1 cellular context compared by ENCODE assay signal in the genomic region with DNA sequence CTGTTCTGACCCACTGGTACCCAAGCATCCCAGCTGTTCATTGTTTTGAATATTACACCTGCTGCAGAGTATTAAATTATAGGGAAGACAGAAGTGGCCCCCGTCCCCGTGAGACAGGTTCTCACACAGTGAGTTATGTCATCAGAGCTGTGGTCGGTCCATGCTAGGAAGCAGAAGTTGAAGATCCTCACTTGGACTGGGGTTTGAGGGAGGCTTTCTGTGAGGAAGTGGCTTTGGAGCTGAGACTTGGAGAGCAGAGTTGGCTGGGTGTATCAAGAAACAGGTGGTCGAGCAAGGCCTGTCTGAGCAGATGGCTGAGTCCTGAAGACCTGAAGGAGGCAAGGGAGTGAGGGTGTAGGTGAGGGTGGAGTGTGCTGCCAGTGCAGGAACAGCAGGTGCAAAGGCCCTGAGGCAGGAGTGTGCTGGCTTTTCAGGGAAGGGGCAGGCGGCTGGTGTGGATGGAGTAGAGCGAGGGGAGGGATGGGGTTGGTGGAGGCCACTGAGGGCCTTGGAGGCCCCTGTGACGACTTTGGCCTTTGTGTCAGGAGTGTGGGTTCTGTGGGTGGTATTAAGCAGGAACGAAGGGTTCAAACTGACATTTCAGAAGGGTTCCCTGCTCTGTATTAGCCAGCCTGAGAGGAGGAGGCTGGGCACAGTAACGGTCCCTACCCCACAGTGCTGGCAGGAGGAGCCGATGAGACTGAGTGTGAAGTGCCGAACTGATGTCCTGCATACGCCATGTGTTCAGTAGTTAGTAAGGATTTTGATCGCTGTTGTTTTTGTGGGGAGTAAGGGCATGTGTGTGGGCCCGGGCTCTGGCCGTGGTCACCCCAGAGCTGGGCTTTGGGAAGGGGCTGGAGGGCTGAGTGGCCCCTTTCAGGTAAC.
TF ChIP-seq lines count a peak whose summit lies in the region.

No MANE protein-coding gene starts in this region.

TF ChIP-seq in GM12878, 131 proteins besides CTCF, POLR2A, EP300 and RAD21 (continues in another document):
- TF ChIP-seq NFIC (IDR thresholded peaks at IDR 0.05; ENCODE audit: low read depth, low read length) = no peak
- TF ChIP-seq KDM1A (IDR thresholded peaks at IDR 0.05; ENCODE audit: borderline replicate concordance) = no peak
- no peak for TF ChIP-seq MLLT1 (IDR thresholded peaks at IDR 0.05)
- no peak for TF ChIP-seq RAD51 (IDR thresholded peaks at IDR 0.05)
- TF ChIP-seq ZZZ3 (IDR thresholded peaks at IDR 0.05; ENCODE audit: control insufficient read depth, insufficient read length, low read depth) = no peak
- TF ChIP-seq HDGF (IDR thresholded peaks at IDR 0.05) = 0 out of 2 replicates have a peak, but pooled peaks have one; percentile 46
- TF ChIP-seq BCL3 (IDR thresholded peaks at IDR 0.05; ENCODE audit: borderline replicate concordance, insufficient read depth, low read depth, low read length, poor library complexity, severe bottlenecking) = no peak
- TF ChIP-seq BMI1 (IDR thresholded peaks at IDR 0.05; ENCODE audit: borderline replicate concordance) = no peak
- TF ChIP-seq NR2C2 (IDR thresholded peaks at IDR 0.05; ENCODE audit: borderline replicate concordance, control insufficient read depth, insufficient read length, low read depth) = no peak
- TF ChIP-seq HDAC2 (IDR thresholded peaks at IDR 0.05) = no peak
- TF ChIP-seq RBBP5 (conservative IDR thresholded peaks at IDR 0.05) = no peak
- 0 out of 2 replicates have a peak, but pooled peaks have one; percentile 16 for TF ChIP-seq RUNX3 (IDR thresholded peaks at IDR 0.05; ENCODE audit: low read length)
- TF ChIP-seq GABPA (IDR thresholded peaks at IDR 0.05; ENCODE audit: low read depth) = no peak
- TF ChIP-seq CHD1 (IDR thresholded peaks at IDR 0.05; ENCODE audit: low read depth, low read length) = no peak
- 0 out of 2 replicates have a peak, but pooled peaks have one; percentile 34 for TF ChIP-seq TCF12 (IDR thresholded peaks at IDR 0.05; ENCODE audit: low read depth, low read length)
- TF ChIP-seq GATAD2B (conservative IDR thresholded peaks at IDR 0.05; ENCODE audit: low read depth) = no peak
- TF ChIP-seq ZNF207 (IDR thresholded peaks at IDR 0.05; ENCODE audit: borderline replicate concordance) = no peak
- TF ChIP-seq, protein P1, sequence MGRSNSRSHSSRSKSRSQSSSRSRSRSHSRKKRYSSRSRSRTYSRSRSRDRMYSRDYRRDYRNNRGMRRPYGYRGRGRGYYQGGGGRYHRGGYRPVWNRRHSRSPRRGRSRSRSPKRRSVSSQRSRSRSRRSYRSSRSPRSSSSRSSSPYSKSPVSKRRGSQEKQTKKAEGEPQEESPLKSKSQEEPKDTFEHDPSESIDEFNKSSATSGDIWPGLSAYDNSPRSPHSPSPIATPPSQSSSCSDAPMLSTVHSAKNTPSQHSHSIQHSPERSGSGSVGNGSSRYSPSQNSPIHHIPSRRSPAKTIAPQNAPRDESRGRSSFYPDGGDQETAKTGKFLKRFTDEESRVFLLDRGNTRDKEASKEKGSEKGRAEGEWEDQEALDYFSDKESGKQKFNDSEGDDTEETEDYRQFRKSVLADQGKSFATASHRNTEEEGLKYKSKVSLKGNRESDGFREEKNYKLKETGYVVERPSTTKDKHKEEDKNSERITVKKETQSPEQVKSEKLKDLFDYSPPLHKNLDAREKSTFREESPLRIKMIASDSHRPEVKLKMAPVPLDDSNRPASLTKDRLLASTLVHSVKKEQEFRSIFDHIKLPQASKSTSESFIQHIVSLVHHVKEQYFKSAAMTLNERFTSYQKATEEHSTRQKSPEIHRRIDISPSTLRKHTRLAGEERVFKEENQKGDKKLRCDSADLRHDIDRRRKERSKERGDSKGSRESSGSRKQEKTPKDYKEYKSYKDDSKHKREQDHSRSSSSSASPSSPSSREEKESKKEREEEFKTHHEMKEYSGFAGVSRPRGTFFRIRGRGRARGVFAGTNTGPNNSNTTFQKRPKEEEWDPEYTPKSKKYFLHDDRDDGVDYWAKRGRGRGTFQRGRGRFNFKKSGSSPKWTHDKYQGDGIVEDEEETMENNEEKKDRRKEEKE (IDR thresholded peaks at IDR 0.05) = no peak
- TF ChIP-seq CHD4 (IDR thresholded peaks at IDR 0.05) = no peak
- TF ChIP-seq, protein P2, sequence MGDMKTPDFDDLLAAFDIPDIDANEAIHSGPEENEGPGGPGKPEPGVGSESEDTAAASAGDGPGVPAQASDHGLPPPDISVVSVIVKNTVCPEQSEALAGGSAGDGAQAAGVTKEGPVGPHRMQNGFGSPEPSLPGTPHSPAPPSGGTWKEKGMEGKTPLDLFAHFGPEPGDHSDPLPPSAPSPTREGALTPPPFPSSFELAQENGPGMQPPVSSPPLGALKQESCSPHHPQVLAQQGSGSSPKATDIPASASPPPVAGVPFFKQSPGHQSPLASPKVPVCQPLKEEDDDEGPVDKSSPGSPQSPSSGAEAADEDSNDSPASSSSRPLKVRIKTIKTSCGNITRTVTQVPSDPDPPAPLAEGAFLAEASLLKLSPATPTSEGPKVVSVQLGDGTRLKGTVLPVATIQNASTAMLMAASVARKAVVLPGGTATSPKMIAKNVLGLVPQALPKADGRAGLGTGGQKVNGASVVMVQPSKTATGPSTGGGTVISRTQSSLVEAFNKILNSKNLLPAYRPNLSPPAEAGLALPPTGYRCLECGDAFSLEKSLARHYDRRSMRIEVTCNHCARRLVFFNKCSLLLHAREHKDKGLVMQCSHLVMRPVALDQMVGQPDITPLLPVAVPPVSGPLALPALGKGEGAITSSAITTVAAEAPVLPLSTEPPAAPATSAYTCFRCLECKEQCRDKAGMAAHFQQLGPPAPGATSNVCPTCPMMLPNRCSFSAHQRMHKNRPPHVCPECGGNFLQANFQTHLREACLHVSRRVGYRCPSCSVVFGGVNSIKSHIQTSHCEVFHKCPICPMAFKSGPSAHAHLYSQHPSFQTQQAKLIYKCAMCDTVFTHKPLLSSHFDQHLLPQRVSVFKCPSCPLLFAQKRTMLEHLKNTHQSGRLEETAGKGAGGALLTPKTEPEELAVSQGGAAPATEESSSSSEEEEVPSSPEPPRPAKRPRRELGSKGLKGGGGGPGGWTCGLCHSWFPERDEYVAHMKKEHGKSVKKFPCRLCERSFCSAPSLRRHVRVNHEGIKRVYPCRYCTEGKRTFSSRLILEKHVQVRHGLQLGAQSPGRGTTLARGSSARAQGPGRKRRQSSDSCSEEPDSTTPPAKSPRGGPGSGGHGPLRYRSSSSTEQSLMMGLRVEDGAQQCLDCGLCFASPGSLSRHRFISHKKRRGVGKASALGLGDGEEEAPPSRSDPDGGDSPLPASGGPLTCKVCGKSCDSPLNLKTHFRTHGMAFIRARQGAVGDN (IDR thresholded peaks at IDR 0.05) = no peak
- no peak for TF ChIP-seq SIX5 (IDR thresholded peaks at IDR 0.05; ENCODE audit: low read depth, low read length, severe bottlenecking)
- TF ChIP-seq, protein P3, sequence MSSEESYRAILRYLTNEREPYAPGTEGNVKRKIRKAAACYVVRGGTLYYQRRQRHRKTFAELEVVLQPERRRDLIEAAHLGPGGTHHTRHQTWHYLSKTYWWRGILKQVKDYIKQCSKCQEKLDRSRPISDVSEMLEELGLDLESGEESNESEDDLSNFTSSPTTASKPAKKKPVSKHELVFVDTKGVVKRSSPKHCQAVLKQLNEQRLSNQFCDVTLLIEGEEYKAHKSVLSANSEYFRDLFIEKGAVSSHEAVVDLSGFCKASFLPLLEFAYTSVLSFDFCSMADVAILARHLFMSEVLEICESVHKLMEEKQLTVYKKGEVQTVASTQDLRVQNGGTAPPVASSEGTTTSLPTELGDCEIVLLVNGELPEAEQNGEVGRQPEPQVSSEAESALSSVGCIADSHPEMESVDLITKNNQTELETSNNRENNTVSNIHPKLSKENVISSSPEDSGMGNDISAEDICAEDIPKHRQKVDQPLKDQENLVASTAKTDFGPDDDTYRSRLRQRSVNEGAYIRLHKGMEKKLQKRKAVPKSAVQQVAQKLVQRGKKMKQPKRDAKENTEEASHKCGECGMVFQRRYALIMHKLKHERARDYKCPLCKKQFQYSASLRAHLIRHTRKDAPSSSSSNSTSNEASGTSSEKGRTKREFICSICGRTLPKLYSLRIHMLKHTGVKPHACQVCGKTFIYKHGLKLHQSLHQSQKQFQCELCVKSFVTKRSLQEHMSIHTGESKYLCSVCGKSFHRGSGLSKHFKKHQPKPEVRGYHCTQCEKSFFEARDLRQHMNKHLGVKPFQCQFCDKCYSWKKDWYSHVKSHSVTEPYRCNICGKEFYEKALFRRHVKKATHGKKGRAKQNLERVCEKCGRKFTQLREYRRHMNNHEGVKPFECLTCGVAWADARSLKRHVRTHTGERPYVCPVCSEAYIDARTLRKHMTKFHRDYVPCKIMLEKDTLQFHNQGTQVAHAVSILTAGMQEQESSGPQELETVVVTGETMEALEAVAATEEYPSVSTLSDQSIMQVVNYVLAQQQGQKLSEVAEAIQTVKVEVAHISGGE (CRISPR knock-in tag; IDR thresholded peaks at IDR 0.05) = no peak
- no peak for TF ChIP-seq BACH1 (IDR thresholded peaks at IDR 0.05; ENCODE audit: borderline replicate concordance)
- no peak for TF ChIP-seq CBX5 (IDR thresholded peaks at IDR 0.05; ENCODE audit: low read depth)
- TF ChIP-seq, protein P4, sequence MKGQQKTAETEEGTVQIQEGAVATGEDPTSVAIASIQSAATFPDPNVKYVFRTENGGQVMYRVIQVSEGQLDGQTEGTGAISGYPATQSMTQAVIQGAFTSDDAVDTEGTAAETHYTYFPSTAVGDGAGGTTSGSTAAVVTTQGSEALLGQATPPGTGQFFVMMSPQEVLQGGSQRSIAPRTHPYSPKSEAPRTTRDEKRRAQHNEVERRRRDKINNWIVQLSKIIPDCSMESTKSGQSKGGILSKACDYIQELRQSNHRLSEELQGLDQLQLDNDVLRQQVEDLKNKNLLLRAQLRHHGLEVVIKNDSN (IDR thresholded peaks at IDR 0.05; ENCODE audit: borderline replicate concordance, extremely low read length, insufficient read depth, low read depth, low read length) = no peak
- TF ChIP-seq ETV6 (conservative IDR thresholded peaks at IDR 0.05 in 1 of 2, IDR thresholded peaks at IDR 0.05 in 1 of 2; ENCODE audit: borderline replicate concordance in 1 of 2, low read depth in 1 of 2) = no peak
- TF ChIP-seq IKZF2 (IDR thresholded peaks at IDR 0.05) = peak; percentile 29 to 46; a peak in 2 of 4 replicates
- TF ChIP-seq ATF7 (IDR thresholded peaks at IDR 0.05; ENCODE audit: low read depth) = peak; percentile 48; the same call in 1 of the 2 replicates
- TF ChIP-seq RELA (IDR thresholded peaks at IDR 0.05; ENCODE audit: borderline replicate concordance, partially characterized antibody) = no peak
- peak; percentile 23; the same call in 1 of the 2 replicates for TF ChIP-seq SMARCA5 (IDR thresholded peaks at IDR 0.05)
- TF ChIP-seq CUX1 (IDR thresholded peaks at IDR 0.05; ENCODE audit: insufficient replicate concordance, low read depth, low read length) = no peak
- TF ChIP-seq EED (IDR thresholded peaks at IDR 0.05; ENCODE audit: low read depth) = peak; percentile 55
- peak; percentile 75; the same call in 1 of the 2 replicates for TF ChIP-seq SPI1 (IDR thresholded peaks at IDR 0.05; ENCODE audit: borderline replicate concordance, insufficient read depth, low read depth, low read length)
- TF ChIP-seq POU2F2 (IDR thresholded peaks at IDR 0.05; ENCODE audit: borderline replicate concordance, low read depth, low read length) = no peak
- TF ChIP-seq IKZF1 (conservative IDR thresholded peaks at IDR 0.05) = peak; percentile 43; the same call in 1 of the 2 replicates
